In genomic region chr7:139902436-139903102, GRCh38 we compare ENCODE assay signal across 31 cellular contexts.
"Had no signal": no experiment of that assay in that cellular context is flagged by ENCODE, and none has a peak within 500 bp of the region (broad histone marks: within the 10 kb centered on the region; RNA-seq: fewer than 3 reads in every experiment).

No MANE protein-coding gene starts in this region.

- H3K4me1 ChIP-seq: ascending aorta had no signal

- H3K27me3 Mint-ChIP-seq: brain; naive B cell; stimulated activated naive CD8-positive, alpha-beta T cell treated with anti-CD3 and anti-CD28 coated beads, Interleukin-15, Interleukin-2, amounts not matched to agents 100 ng/mL and 50 ng/mL, for 24 hours had no signal

- H3K27me3 ChIP-seq: ascending aorta, cardiac muscle cell, dorsolateral prefrontal cortex, heart right ventricle had no signal

- H3K4me3 ChIP-seq: ascending aorta, cardiac muscle cell, coronary artery, dorsolateral prefrontal cortex, heart right ventricle, thoracic aorta had no signal

- ATAC-seq: activated CD4-positive, CD25-positive, alpha-beta regulatory T cell treated with anti-CD3 and anti-CD28 coated beads, Interleukin-2, amount 50 U/mL, for 24 hours; heart right ventricle; left cardiac atrium; right cardiac atrium had no signal

- H3K4me1 Mint-ChIP-seq: activated naive CD4-positive, alpha-beta T cell treated with anti-CD3 and anti-CD28 coated beads, Interleukin-2, amount 10 ng/mL, durations not matched to agents 7 days and 5 days; activated naive CD8-positive, alpha-beta T cell treated with anti-CD3 and anti-CD28 coated beads, Interleukin-2, amount 10 ng/mL, durations not matched to agents 7 days and 5 days; mesothelial cell of epicardium; neural crest cell had no signal

- H3K27ac ChIP-seq: ascending aorta, cardiac muscle cell, coronary artery, dorsolateral prefrontal cortex, heart right ventricle, thoracic aorta, VCaP had no signal

- H3K4me3 Mint-ChIP-seq: activated naive CD4-positive, alpha-beta T cell treated with anti-CD3 and anti-CD28 coated beads, Interleukin-2, amount 10 ng/mL, durations not matched to agents 7 days and 5 days; activated naive CD8-positive, alpha-beta T cell treated with anti-CD3 and anti-CD28 coated beads, Interleukin-2, amount 10 ng/mL, durations not matched to agents 7 days and 5 days; activated T-helper 1 cell treated with anti-CD3 and anti-CD28 coated beads, Interleukin-12 subunit alpha, Interleukin-12 subunit beta, Interleukin-2, Interleukin-4 antibody, amounts not matched to agents 30 ng/mL and 10 ng/mL and 1 ng/mL, durations not matched to agents 14 hours and 24 hours and 36 hours; brain; mesothelial cell of epicardium; neural crest cell; stimulated activated naive CD8-positive, alpha-beta T cell treated with anti-CD3 and anti-CD28 coated beads, Interleukin-15, Interleukin-2, amounts not matched to agents 100 ng/mL and 50 ng/mL, for 24 hours; T-helper 1 cell treated with Interleukin-12 subunit alpha and Interleukin-12 subunit beta and Interleukin-4 antibody, amounts not matched to agents 30 μg/mL and 1 μg/mL, for 36 hours had no signal

- DNase-seq: activated CD4-positive, alpha-beta T cell treated with anti-CD3 and anti-CD28 coated beads for 48 hours; activated CD4-positive, alpha-beta T cell treated with anti-CD3 and anti-CD28 coated beads, Interleukin-2, amount 50 U/mL, for 48 hours; activated CD8-positive, alpha-beta memory T cell treated with anti-CD3 and anti-CD28 coated beads, Interleukin-2, amount 50 U/mL, for 4 hours; activated gamma-delta T cell; activated naive CD4-positive, alpha-beta T cell treated with anti-CD3 and anti-CD28 coated beads, Interleukin-2, amount 10 ng/mL, durations not matched to agents 7 days and 5 days; activated naive CD8-positive, alpha-beta T cell treated with anti-CD3 and anti-CD28 coated beads, Interleukin-2, amount 10 ng/mL, durations not matched to agents 7 days and 5 days; activated T-cell treated with anti-CD3 and anti-CD28 coated beads, Interleukin-2, amount 50 U/mL, for 1 hour; dorsolateral prefrontal cortex; effector memory CD4-positive, alpha-beta T cell; foreskin melanocyte; heart right ventricle; islet precursor cell; left cardiac atrium; mammary epithelial cell; naive B cell; posterior cingulate gyrus; right cardiac atrium; stimulated activated CD4-positive, alpha-beta T cell treated with anti-CD3 and anti-CD28 coated beads, Interleukin-4, amount 100 ng/mL, for 1 hour; T-helper 9 cell had no signal

- H3K27ac Mint-ChIP-seq: activated naive CD4-positive, alpha-beta T cell treated with anti-CD3 and anti-CD28 coated beads, Interleukin-2, amount 10 ng/mL, durations not matched to agents 7 days and 5 days; activated naive CD8-positive, alpha-beta T cell treated with anti-CD3 and anti-CD28 coated beads, Interleukin-2, amount 10 ng/mL, durations not matched to agents 7 days and 5 days; activated T-helper 1 cell treated with anti-CD3 and anti-CD28 coated beads, Interleukin-12 subunit alpha, Interleukin-12 subunit beta, Interleukin-2, Interleukin-4 antibody, amounts not matched to agents 30 ng/mL and 10 ng/mL and 1 ng/mL, durations not matched to agents 14 hours and 24 hours and 36 hours; brain; mesothelial cell of epicardium; stimulated activated naive CD8-positive, alpha-beta T cell treated with anti-CD3 and anti-CD28 coated beads, Interleukin-15, Interleukin-2, amounts not matched to agents 100 ng/mL and 50 ng/mL, for 24 hours; T-helper 1 cell treated with Interleukin-12 subunit alpha and Interleukin-12 subunit beta and Interleukin-4 antibody, amounts not matched to agents 30 μg/mL and 1 μg/mL, for 36 hours had no signal

- H3K36me3 ChIP-seq: ascending aorta, cardiac muscle cell, heart right ventricle, thoracic aorta had no signal

- H3K36me3 Mint-ChIP-seq: activated naive CD4-positive, alpha-beta T cell treated with anti-CD3 and anti-CD28 coated beads, Interleukin-2, amount 10 ng/mL, durations not matched to agents 7 days and 5 days; activated naive CD8-positive, alpha-beta T cell treated with anti-CD3 and anti-CD28 coated beads, Interleukin-2, amount 10 ng/mL, durations not matched to agents 7 days and 5 days; brain; mesothelial cell of epicardium had no signal
